8 cellular contexts compared by ENCODE assay signal in the genomic region with DNA sequence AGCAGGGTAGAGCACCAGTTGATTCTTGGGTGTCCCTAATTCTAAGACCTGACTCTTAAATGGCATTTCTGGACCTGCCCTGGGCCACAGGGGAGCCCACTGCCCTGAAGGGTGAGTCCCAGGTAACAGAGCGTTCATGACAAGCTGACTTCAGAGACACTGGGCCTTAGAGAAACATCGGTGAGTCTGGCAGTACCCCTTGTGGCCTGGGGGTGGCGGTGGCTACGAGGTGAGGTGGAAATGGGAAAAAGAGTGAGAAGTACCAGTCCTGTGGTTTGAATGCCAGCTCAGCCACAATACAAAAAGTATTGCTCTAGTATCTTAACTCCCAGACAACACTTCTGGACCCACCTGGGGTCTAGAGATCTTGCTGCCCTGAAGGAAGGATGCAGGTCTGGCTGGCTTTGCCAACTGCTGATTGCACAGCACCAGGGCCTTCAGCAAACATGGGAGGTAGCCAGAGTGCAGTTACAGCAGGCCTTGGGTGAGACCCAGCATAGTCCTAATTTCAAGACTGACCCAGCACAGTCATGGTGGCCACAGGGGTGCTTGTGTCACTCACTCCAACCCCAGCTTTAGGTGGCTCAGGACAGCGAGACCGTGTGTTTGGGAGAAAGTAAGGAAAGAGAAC. TPM values are rescaled to one million over a fixed set of nuclear protein-coding genes. Genes with fewer than 3 reads are reported as not detected.
DNase-seq lines count a peak whose midpoint lies in the region; ATAC-seq and TF ChIP-seq lines count a peak whose summit lies in the region.

No MANE protein-coding gene starts in this region.

- no peak for TF ChIP-seq POLR2A in Peyer's patch (IDR thresholded peaks at IDR 0.05)

- H3K27ac ChIP-seq in Peyer's patch (peak overlapping the region in 3 of 4 donors; percentile 35 to 76 (median 75)), left ventricle myocardium inferior (replicated peaks) (no peak overlapping the region)

- DNase-seq in AG09309 (ENCODE audit: low read depth) (no peak), Peyer's patch (peak; percentile 76 to 89 (median 77)), left ventricle myocardium inferior (peak; percentile 31), OCI-M2 (lab: John Stamatoyannopoulos, UW; ENCODE audit: unreplicated experiment) (no peak)
- peak; percentile 49 for DNase-seq in activated T-helper 9 cell treated with anti-CD3 and anti-CD28 coated beads, Interleukin-2, amount 50 U/mL, for 16 hours (ENCODE audit: low read depth)
- DNase-seq in stimulated activated CD4-positive, alpha-beta T cell treated with anti-CD3 and anti-CD28 coated beads, Interleukin-2, amount 100 ng/mL, for 4 hours (ENCODE audit: low read depth) = peak; percentile 67

- peak; percentile 33 for TF ChIP-seq CTCF in AG09309 (IDR thresholded peaks at IDR 0.05; ENCODE audit: control insufficient read depth, insufficient read depth, low read depth, low read length, missing control alignments)
- peak; percentile 69 to 88 (median 79) for TF ChIP-seq CTCF in Peyer's patch (IDR thresholded peaks at IDR 0.05)
- TF ChIP-seq CTCF in left ventricle myocardium inferior (IDR thresholded peaks at IDR 0.05; ENCODE audit: borderline replicate concordance) = peak; percentile 52

- H3K9me3 ChIP-seq in Peyer's patch (no peaks in the 10 kb centered on the region), left ventricle myocardium inferior (replicated peaks) (no peaks in the 10 kb centered on the region)

- ATAC-seq in GM18861 (IDR thresholded peaks at IDR 0.05; ENCODE audit: unreplicated experiment) = peak; percentile 54
- peak; percentile 56 for ATAC-seq in HG03095 (IDR thresholded peaks at IDR 0.05; ENCODE audit: unreplicated experiment)

- H3K36me3 ChIP-seq in Peyer's patch (no peaks in the 10 kb centered on the region), left ventricle myocardium inferior (no peaks in the 10 kb centered on the region)

- H3K4me3 ChIP-seq in AG09309 (ENCODE audit: control insufficient read depth, low read depth, low read length) (no peak overlapping the region), Peyer's patch (no peak overlapping the region), left ventricle myocardium inferior (no peak overlapping the region)

- H3K27me3 ChIP-seq in Peyer's patch = no peaks in the 10 kb centered on the region
- no peaks in the 10 kb centered on the region for H3K27me3 ChIP-seq in left ventricle myocardium inferior (ENCODE audit: low read depth)

- peaks cover 0 to 13% (median 6%) of the 10 kb centered on the region in 4 donors for H3K4me1 ChIP-seq in Peyer's patch
- peaks cover 59% of the 10 kb centered on the region for H3K4me1 ChIP-seq in left ventricle myocardium inferior

- intact Hi-C loops in left ventricle myocardium inferior (cut with micrococcal nuclease) = no loop called here

RNA-seq across cellular contexts. Expression of gene USP34, which starts 44.5 kb away (rescaled TPM):
- total RNA-seq in Peyer's patch = 100 to 1,000 TPM; 148 to 201 (median 172) TPM
- total RNA-seq in left ventricle myocardium inferior = 50.0 TPM

Comparison
In these comparisons a context has a peak if more than half of its experiments do, and no peak if none do; other contexts are left out.
1. DNase-seq: peak in Peyer's patch (3 of 3), activated T-helper 9 cell treated with anti-CD3 and anti-CD28 coated beads, Interleukin-2, amount 50 U/mL, for 16 hours (single experiment), left ventricle myocardium inferior (single experiment) and stimulated activated CD4-positive, alpha-beta T cell treated with anti-CD3 and anti-CD28 coated beads, Interleukin-2, amount 100 ng/mL, for 4 hours (single experiment); none in AG09309 (single experiment) and OCI-M2 (single experiment).
2. Peak in every context shown above with its lines, with median percentiles within 50 percentile points of each other: CTCF ChIP-seq.